Comparison of ENCODE assay signal across 18 cellular contexts in genomic region chr1:8293641-8294169, GRCh38.
"Had no signal": no experiment of that assay in that cellular context is flagged by ENCODE, and none has a peak within 500 bp of the region (broad histone marks: within the 10 kb centered on the region; RNA-seq: fewer than 3 reads in every experiment).

No MANE protein-coding gene starts in this region.

- H3K4me1 ChIP-seq: psoas muscle had no signal

- ATAC-seq: activated naive CD4-positive, alpha-beta T cell treated with anti-CD3 and anti-CD28 coated beads, Interleukin-2, amount 50 U/mL, for 72 hours; psoas muscle; right cardiac atrium; stimulated activated naive B cell treated with anti-CD40 and anti-IgM and Interleukin-4, amounts not matched to agents 10 μg/mL and 1 μg/mL and 100 μg/mL, for 72 hours had no signal

- H3K36me3 ChIP-seq: esophagus muscularis mucosa, tibial artery had no signal

- DNase-seq: activated CD4-positive, alpha-beta T cell treated with anti-CD3 and anti-CD28 coated beads, Interleukin-2, amount 50 U/mL, for 4 hours; activated gamma-delta T cell treated with Interleukin-2 at 50 U/mL for 16 hours; effector CD8-positive, alpha-beta T cell; hippocampal formation; midbrain; nephron progenitor cell; occipital lobe; psoas muscle; right cardiac atrium; stimulated activated CD4-positive, alpha-beta T cell treated with anti-CD3 and anti-CD28 coated beads, Interleukin-4, amount 100 ng/mL, for 1 hour; stimulated activated naive B cell treated with anti-CD40 and anti-IgM and Interleukin-4, amounts not matched to agents 10 μg/mL and 1 μg/mL and 100 μg/mL, for 72 hours; tibial artery had no signal

- H3K27me3 ChIP-seq: esophagus muscularis mucosa, tibial artery had no signal

- FAIRE-seq: endothelial cell of umbilical vein, islet of Langerhans had no signal

- H3K9me3 ChIP-seq: esophagus muscularis mucosa, psoas muscle, tibial artery had no signal

- H3K4me2 ChIP-seq: smooth muscle cell had no signal

- H3K27ac ChIP-seq: psoas muscle, SK-N-MC had no signal

- H3K4me3 ChIP-seq: psoas muscle, SK-N-MC, smooth muscle cell, tibial artery had no signal
